20 cellular contexts compared by ENCODE assay signal in genomic region chr5:66542728-66543127, GRCh38. TPM values are rescaled to one million over a fixed set of nuclear protein-coding genes. Genes with fewer than 3 reads are reported as not detected.
DNase-seq lines count a peak whose midpoint lies in the region; ATAC-seq, FAIRE-seq and TF ChIP-seq lines count a peak whose summit lies in the region.
"Had no signal": no experiment of that assay in that cellular context is flagged by ENCODE, and none has a peak within 500 bp of the region (broad histone marks: within the 10 kb centered on the region; RNA-seq: fewer than 3 reads in every experiment).

No MANE protein-coding gene starts in this region.

- no peak overlapping the region for H3K4me3 ChIP-seq in bronchial epithelial cell (ENCODE audit: low read depth, low read length)
- no peak overlapping the region for H3K4me3 ChIP-seq in transverse colon
- H3K4me3 ChIP-seq: BLaER1, GM12878, GM23338 had no signal

- H3K4me1 ChIP-seq in transverse colon, result no peaks in the 10 kb centered on the region
- H3K4me1 ChIP-seq: BLaER1, Caco-2 had no signal

- H3K27me3 ChIP-seq in bronchial epithelial cell (ENCODE audit: control insufficient read depth, insufficient read depth, low read length), result no peaks in the 10 kb centered on the region
- H3K27me3 ChIP-seq in transverse colon, result no peaks in the 10 kb centered on the region
- H3K27me3 ChIP-seq: BLaER1 had no signal

- in situ Hi-C loops in transverse colon (cut with MboI; ENCODE audit: low pct_ligation_motif_present in 1 of 4, low pct_unique_long_range_greater_than_20kb in 1 of 4, low sequenced_read_pairs in 3 of 4) (no loop called here), ACHN (cut with HindIII; ENCODE audit: low pct_ligation_motif_present, low pct_unique_long_range_greater_than_20kb, low sequenced_read_pairs) (no loop called here)

- no peak overlapping the region for H3K27ac ChIP-seq in transverse colon
- H3K27ac ChIP-seq: BLaER1, C4-2B had no signal

- no peak for TF ChIP-seq POLR2A in transverse colon (IDR thresholded peaks at IDR 0.05)

- ATAC-seq in GM18858 (IDR thresholded peaks at IDR 0.05; ENCODE audit: unreplicated experiment), result peak; percentile 44
- ATAC-seq in GM21447 (IDR thresholded peaks at IDR 0.05; ENCODE audit: unreplicated experiment), result peak; percentile 55
- ATAC-seq: CD8-positive, alpha-beta T cell; GM12878; GM23338; HCT116 had no signal

- intact Hi-C loops in transverse colon (cut with DNase I; ENCODE audit: low total_unique reads), result no loop called here

- H3K36me3 ChIP-seq in bronchial epithelial cell (ENCODE audit: control insufficient read depth, insufficient read depth, low read length), result no peaks in the 10 kb centered on the region
- H3K36me3 ChIP-seq in transverse colon, result no peaks in the 10 kb centered on the region
- H3K36me3 ChIP-seq: BLaER1 had no signal

- no peak for TF ChIP-seq CTCF in bronchial epithelial cell (IDR thresholded peaks at IDR 0.05; ENCODE audit: insufficient read depth, low read length, severe bottlenecking)
- no peak for TF ChIP-seq CTCF in transverse colon (IDR thresholded peaks at IDR 0.05)

- H3K9me3 ChIP-seq in transverse colon, result peaks cover 0 to 5% of the 10 kb centered on the region in 2 donors

- no peak for TF ChIP-seq EP300 in transverse colon (IDR thresholded peaks at IDR 0.05; ENCODE audit: low read depth)

- DNase-seq in bronchial epithelial cell (ENCODE audit: low read depth), result peak; percentile 50
- no peak for DNase-seq in transverse colon
- DNase-seq in ACHN, result no peak
- DNase-seq in NCI-H1436 treated with DMSO at 0.1 percent for 48 hours (lab: John Stamatoyannopoulos, UW), result no peak
- DNase-seq: Caco-2; CD4-positive, CD25-positive, alpha-beta regulatory T cell; CD8-positive, alpha-beta T cell; DMS 273 treated with DMSO at 0.1 percent for 48 hours; DMS79; EL; GDM1; H9 had no signal

- FAIRE-seq in bronchial epithelial cell (lab: Jason Lieb, UNC), result no peak
- FAIRE-seq: GM12878, GM18507 had no signal

RNA-seq across cellular contexts. Expression of gene MAST4, which starts 53.5 kb away (rescaled TPM):
- total RNA-seq in bronchial epithelial cell, result 10.3 and 21.1 TPM in 2 replicates
- total RNA-seq in transverse colon, result 10 to 100 TPM; 20.3 to 46.8 (median 35.4) TPM
